24 cellular contexts compared by ENCODE assay signal in the genomic region with DNA sequence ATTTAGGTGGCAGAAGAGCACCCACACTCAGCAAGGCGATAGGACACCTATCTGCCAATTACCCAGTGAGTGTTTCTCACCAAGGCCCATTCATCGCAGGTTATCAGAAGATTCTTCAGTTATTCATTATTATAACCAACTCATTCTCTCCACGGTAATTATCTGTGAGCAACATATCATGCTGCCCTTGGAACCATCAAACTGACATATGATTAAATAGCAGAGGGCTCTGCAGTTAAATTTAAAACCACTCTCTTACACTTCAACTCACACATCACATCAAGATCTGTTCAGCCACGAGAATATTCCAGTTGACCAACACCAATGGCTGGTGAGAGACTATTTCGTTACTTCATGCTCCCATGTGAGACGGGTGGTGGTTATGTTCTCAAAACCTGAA.
"Had no signal": no experiment of that assay in that cellular context is flagged by ENCODE, and none has a peak within 500 bp of the region (broad histone marks: within the 10 kb centered on the region; RNA-seq: fewer than 3 reads in every experiment).

No MANE protein-coding gene starts in this region.

- DNase-seq: naive thymus-derived CD8-positive, alpha-beta T cell; nephron progenitor cell; nucleus accumbens; pancreas; right lobe of liver; sigmoid colon; small intestine; stimulated activated CD4-positive, alpha-beta T cell treated with anti-CD3 and anti-CD28 coated beads, Interleukin-15, amount 100 ng/mL, for 24 hours; stimulated activated CD4-positive, alpha-beta T cell treated with anti-CD3 and anti-CD28 coated beads, Interleukin-2, amount 100 ng/mL, for 24 hours; stimulated activated CD4-positive, alpha-beta T cell treated with anti-CD3 and anti-CD28 coated beads, Interleukin-2, amount 100 ng/mL, for 48 hours; stimulated activated CD4-positive, alpha-beta T cell treated with anti-CD3 and anti-CD28 coated beads, Interleukin-4, amount 100 ng/mL, for 24 hours; stimulated activated naive B cell treated with anti-CD40 and anti-IgM and Interleukin-4, amounts not matched to agents 10 μg/mL and 1 μg/mL and 100 μg/mL, for 72 hours; stimulated activated naive CD4-positive, alpha-beta T cell treated with Interleukin-2 at 50 U/mL for 16 hours; stomach; thyroid gland; trophoblast cell; upper lobe of left lung had no signal

- H3K4me3 ChIP-seq: pancreas, prostate gland, right lobe of liver, sigmoid colon, stomach, thoracic aorta, thyroid gland, tibial nerve, upper lobe of left lung, vagina had no signal

- H3K9me3 ChIP-seq: neutrophil, pancreas, prostate gland, right lobe of liver, sigmoid colon, stomach, thoracic aorta, thyroid gland, tibial nerve, upper lobe of left lung, vagina had no signal

- H3K27me3 ChIP-seq: neutrophil, pancreas, right lobe of liver, sigmoid colon, stomach, thyroid gland, tibial nerve, upper lobe of left lung, vagina had no signal

- ATAC-seq: naive thymus-derived CD8-positive, alpha-beta T cell; natural killer cell treated with Interleukin-12 subunit alpha and Interleukin-12 subunit beta and Interleukin-15 and Interleukin-18, amount 100 ng/mL, for 72 hours; pancreas; right lobe of liver; stimulated activated effector memory CD8-positive, alpha-beta T cell treated with anti-CD3 and anti-CD28 coated beads, Interleukin-12 subunit alpha, Interleukin-12 subunit beta, amount 100 ng/mL, for 72 hours; stimulated activated naive B cell treated with anti-CD40 and anti-IgM and Interleukin-4, amounts not matched to agents 10 μg/mL and 1 μg/mL and 100 μg/mL, for 72 hours had no signal

- H3K36me3 ChIP-seq: neutrophil, pancreas, prostate gland, right lobe of liver, sigmoid colon, stomach, thoracic aorta, thyroid gland, tibial nerve, upper lobe of left lung, vagina had no signal

- H3K27ac ChIP-seq: neutrophil, pancreas, prostate gland, right lobe of liver, sigmoid colon, stomach, thoracic aorta, thyroid gland, tibial nerve, upper lobe of left lung, vagina had no signal

- H3K4me1 ChIP-seq: pancreas, prostate gland, right lobe of liver, sigmoid colon, stomach, thyroid gland, tibial nerve, upper lobe of left lung, vagina had no signal
